Comparison of ENCODE assay signal across 8 cellular contexts in genomic region chr10:129963076-129963830, GRCh38. TPM values are rescaled to one million over a fixed set of nuclear protein-coding genes. Genes with fewer than 3 reads are reported as not detected.
DNase-seq lines count a peak whose midpoint lies in the region; ATAC-seq lines count a peak whose summit lies in the region.

No MANE protein-coding gene starts in this region.

- no peaks in the 10 kb centered on the region for H3K36me3 ChIP-seq in CD4-positive, alpha-beta memory T cell (ENCODE audit: insufficient read depth, low read length)
- H3K36me3 ChIP-seq in ectodermal cell (ENCODE audit: control insufficient read depth, insufficient read depth, low read length), result no peaks in the 10 kb centered on the region

- WGBS in ectodermal cell, 2 experiments, result 0% methylated on average over 88 to 89 of the region's 89 CpGs

- POLR2A ChIA-PET in CD4-positive, alpha-beta memory T cell (lab: Charles Lee; ENCODE audit: partially characterized antibody), result no interaction called here
- POLR2A ChIA-PET in naive thymus-derived CD8-positive, alpha-beta T cell (lab: Charles Lee), result no interaction called here

- peak overlapping the region in 1 of 2 donors; percentile 28 for H3K4me3 ChIP-seq in CD4-positive, alpha-beta memory T cell (ENCODE audit: low read length in 2 of 2)
- H3K4me3 ChIP-seq in ectodermal cell (ENCODE audit: insufficient read depth, low read depth, low read length), result peak overlapping the region; percentile 42

- peaks cover 44 to 45% of the 10 kb centered on the region in 2 donors for H3K27me3 Mint-ChIP-seq in CD4-positive, alpha-beta memory T cell
- H3K27me3 Mint-ChIP-seq in naive thymus-derived CD8-positive, alpha-beta T cell, result peaks cover 44 to 67% (median 49%) of the 10 kb centered on the region in 5 donors

- H3K4me1 ChIP-seq in CD4-positive, alpha-beta memory T cell (ENCODE audit: insufficient read depth, low read length), result peaks cover 13% of the 10 kb centered on the region
- peaks cover 35% of the 10 kb centered on the region for H3K4me1 ChIP-seq in ectodermal cell (ENCODE audit: control insufficient read depth, insufficient read depth, low read length)

- CTCF ChIA-PET in CD4-positive, alpha-beta memory T cell (lab: Charles Lee; ENCODE audit: partially characterized antibody), result no interaction called here

- peak overlapping the region in 4 of 7 donors; percentile 48 to 59 (median 56) for H3K27ac Mint-ChIP-seq in CD4-positive, alpha-beta memory T cell
- peak overlapping the region in 2 of 10 donors; percentile 66 to 86 for H3K27ac Mint-ChIP-seq in naive thymus-derived CD8-positive, alpha-beta T cell

- H3K27ac ChIP-seq in CD4-positive, alpha-beta memory T cell (ENCODE audit: low read depth, low read length), result no peak overlapping the region
- no peak overlapping the region for H3K27ac ChIP-seq in ectodermal cell (ENCODE audit: insufficient read depth, low read depth, low read length, poor library complexity, severe bottlenecking)

- no peaks in the 10 kb centered on the region for H3K9me3 ChIP-seq in CD4-positive, alpha-beta memory T cell (ENCODE audit: control insufficient read depth in 1 of 2, low read length in 2 of 2)
- H3K9me3 ChIP-seq in ectodermal cell (ENCODE audit: control insufficient read depth, low read length), result no peaks in the 10 kb centered on the region

- H3K4me1 Mint-ChIP-seq in CD4-positive, alpha-beta memory T cell, result peaks cover 10 to 46% (median 24%) of the 10 kb centered on the region in 4 donors
- peaks cover 10 to 35% (median 27%) of the 10 kb centered on the region in 4 donors for H3K4me1 Mint-ChIP-seq in naive thymus-derived CD8-positive, alpha-beta T cell

- peaks cover 36% of the 10 kb centered on the region for H3K27me3 ChIP-seq in CD4-positive, alpha-beta memory T cell (ENCODE audit: insufficient read depth, low read length)
- H3K27me3 ChIP-seq in ectodermal cell (ENCODE audit: control insufficient read depth, insufficient read depth, low read length, poor library complexity, severe bottlenecking), result peaks cover 99% of the 10 kb centered on the region

- peak overlapping the region; percentile 79 to 90 (median 84) for H3K4me3 Mint-ChIP-seq in CD4-positive, alpha-beta memory T cell
- peak overlapping the region; percentile 73 to 91 (median 83) for H3K4me3 Mint-ChIP-seq in naive thymus-derived CD8-positive, alpha-beta T cell

- ATAC-seq in naive thymus-derived CD8-positive, alpha-beta T cell, result peak; percentile 37 to 45

- DNase-seq in CD4-positive, alpha-beta memory T cell, result no peak
- DNase-seq in NCI-H345 treated with DMSO at 0.1 percent for 48 hours (lab: John Stamatoyannopoulos, UW; ENCODE audit: unreplicated experiment) (peak; percentile 32), NOMO-1 treated with DMSO at 0.1 percent for 48 hours (lab: John Stamatoyannopoulos, UW; ENCODE audit: unreplicated experiment) (no peak), epidermal melanocyte (ENCODE audit: insufficient read length, low spot score) (no peak), SIG-M5 treated with dmso at 0.1 percent for 504 hours (lab: John Stamatoyannopoulos, UW; ENCODE audit: unreplicated experiment) (no peak), HCEC 1CT (no peak)
- peak in 1 of 10 donors; percentile 35 for DNase-seq in naive thymus-derived CD8-positive, alpha-beta T cell

- intact Hi-C loops in CD4-positive, alpha-beta memory T cell (cut with micrococcal nuclease), result loop anchor here (5.0 to 10.0 kb wide), 2 partner anchors 149 to 928 kb away; partner anchors contain the start of gene C10orf143

- H3K36me3 Mint-ChIP-seq in CD4-positive, alpha-beta memory T cell, result no peaks in the 10 kb centered on the region
- peaks cover 1 to 8% (median 6%) of the 10 kb centered on the region in 3 donors for H3K36me3 Mint-ChIP-seq in naive thymus-derived CD8-positive, alpha-beta T cell

- H3K9me3 Mint-ChIP-seq in CD4-positive, alpha-beta memory T cell, result peaks cover 0 to 24% (median 11%) of the 10 kb centered on the region in 8 donors
- peaks cover 0 to 23% (median 0%) of the 10 kb centered on the region in 9 donors for H3K9me3 Mint-ChIP-seq in naive thymus-derived CD8-positive, alpha-beta T cell

RNA-seq across cellular contexts. Expression of gene EBF3, which starts 0.8 kb away (rescaled TPM):
- not detected for total RNA-seq in CD4-positive, alpha-beta memory T cell
- not detected for polyA plus RNA-seq in CD4-positive, alpha-beta memory T cell
- 2.3 TPM for polyA plus RNA-seq in ectodermal cell (2013, experiment 1 of 4)
- polyA plus RNA-seq in ectodermal cell (2013, experiment 2 of 4), result 2.6 TPM
- polyA plus RNA-seq in ectodermal cell (2013, experiment 3 of 4), result 2.8 TPM
- 4.4 TPM for polyA plus RNA-seq in ectodermal cell (2013, experiment 4 of 4)
- not detected for total RNA-seq in naive thymus-derived CD8-positive, alpha-beta T cell
- polyA plus RNA-seq in naive thymus-derived CD8-positive, alpha-beta T cell, result not detected
